ENCODE assay signal across 9 cellular contexts in genomic region chr3:11029948-11030347, GRCh38. TPM values are rescaled to one million over a fixed set of nuclear protein-coding genes. Genes with fewer than 3 reads are reported as not detected.
"Had no signal": no experiment of that assay in that cellular context is flagged by ENCODE, and none has a peak within 500 bp of the region (broad histone marks: within the 10 kb centered on the region; RNA-seq: fewer than 3 reads in every experiment).

No MANE protein-coding gene starts in this region.

- DNase-seq: GDM1, GF-D8 had no signal

- H3K4me3 ChIP-seq: GM12878 had no signal

- ATAC-seq: GM12878 had no signal

- FAIRE-seq: G401.6, GM12878, GM12891, GM12892, GM18507, GM19239 had no signal

RNA-seq across cellular contexts. Expression of gene SLC6A1, which starts 37.4 kb away (rescaled TPM):
- total RNA-seq: G401, GM12878 had no signal
- polyA plus RNA-seq: GM12878 had no signal
